ENCODE assay signal across 8 cellular contexts in the genomic region with DNA sequence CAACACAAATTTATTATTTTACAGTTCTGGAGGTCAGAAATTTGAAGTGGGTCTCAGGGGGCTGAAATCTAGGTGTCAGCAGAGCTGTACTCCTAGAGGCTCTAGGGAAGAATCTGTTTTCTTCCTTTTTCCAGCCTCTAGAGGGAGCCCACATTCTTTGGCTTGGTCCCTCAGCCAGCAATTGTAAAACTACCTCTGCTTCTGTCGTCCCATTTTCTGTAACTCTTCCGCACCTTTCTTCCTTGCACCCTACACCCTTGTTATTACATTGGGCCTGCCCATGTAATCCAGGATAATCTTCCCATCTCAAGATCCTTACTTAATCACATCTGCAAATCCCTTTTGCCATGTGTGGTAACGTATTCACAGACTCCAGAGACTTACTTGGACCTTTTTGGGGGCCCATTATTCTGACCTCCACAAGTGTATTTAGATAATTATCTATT. TPM values are rescaled to one million over a fixed set of nuclear protein-coding genes. Genes with fewer than 3 reads are reported as not detected.
A peak's percentile ranks its signal among the peaks of the same experiment; 100 is the strongest.
DNase-seq lines count a peak whose midpoint lies in the region; ATAC-seq and TF ChIP-seq lines count a peak whose summit lies in the region.

No MANE protein-coding gene starts in this region.

- H3K27me3 ChIP-seq in aorta (ENCODE audit: control insufficient read depth in 1 of 2, insufficient read depth in 2 of 2, low read length in 1 of 2) = no peaks in the 10 kb centered on the region

- no peak overlapping the region for H3K4me3 ChIP-seq in HEK293 (ENCODE audit: low read depth, low read length)
- H3K4me3 ChIP-seq in aorta (ENCODE audit: low read length in 2 of 2) = no peak overlapping the region

- no peak overlapping the region for H3K4me3 Mint-ChIP-seq in activated CD4-positive, alpha-beta T cell treated with anti-CD3 and anti-CD28 coated beads, Interleukin-2, amount 10 ng/mL, durations not matched to agents 7 days and 5 days
- no peak overlapping the region for H3K4me3 Mint-ChIP-seq in natural killer cell treated with Interleukin-12 subunit alpha and Interleukin-12 subunit beta and Interleukin-15 and Interleukin-18, amount 100 ng/mL, for 72 hours

- TF ChIP-seq CTCF in HEK293 (tag by site-specific recombination; IDR thresholded peaks at IDR 0.05) = peak; percentile 85

- peaks cover 5% of the 10 kb centered on the region for H3K4me1 Mint-ChIP-seq in activated CD4-positive, alpha-beta T cell treated with anti-CD3 and anti-CD28 coated beads, Interleukin-2, amount 10 ng/mL, durations not matched to agents 7 days and 5 days
- no peaks in the 10 kb centered on the region for H3K4me1 Mint-ChIP-seq in natural killer cell treated with Interleukin-12 subunit alpha and Interleukin-12 subunit beta and Interleukin-15 and Interleukin-18, amount 100 ng/mL, for 72 hours (ENCODE audit: low read depth in 2 of 2)

- H3K4me1 ChIP-seq in HEK293 (ENCODE audit: control insufficient read depth, insufficient read depth, low read length) (peaks cover 8% of the 10 kb centered on the region; the same call in 1 of the 2 replicates), aorta (ENCODE audit: control insufficient read depth in 1 of 2, insufficient read depth in 2 of 2, low read length in 2 of 2) (no peaks in the 10 kb centered on the region)

- DNase-seq in CD1c-positive myeloid dendritic cell (ENCODE audit: extremely low spot score) (peak; percentile 81), NCI-H526 treated with DMSO at 0.1 percent for 48 hours (lab: John Stamatoyannopoulos, UW) (peak; percentile 70), fibroblast of gingiva (ENCODE audit: low read depth) (peak; percentile 44), aorta (no peak)
- DNase-seq in activated CD4-positive, alpha-beta T cell treated with anti-CD3 and anti-CD28 coated beads, Interleukin-2, amount 10 ng/mL, durations not matched to agents 7 days and 5 days = peak; percentile 62
- no peak for DNase-seq in natural killer cell treated with Interleukin-12 subunit alpha and Interleukin-12 subunit beta and Interleukin-15 and Interleukin-18, amount 100 ng/mL, for 72 hours (ENCODE audit: low spot score)

- H3K27ac Mint-ChIP-seq in activated CD4-positive, alpha-beta T cell treated with anti-CD3 and anti-CD28 coated beads, Interleukin-2, amount 10 ng/mL, durations not matched to agents 7 days and 5 days = no peak overlapping the region
- no peak overlapping the region for H3K27ac Mint-ChIP-seq in natural killer cell treated with Interleukin-12 subunit alpha and Interleukin-12 subunit beta and Interleukin-15 and Interleukin-18, amount 100 ng/mL, for 72 hours

- H3K27me3 Mint-ChIP-seq in activated CD4-positive, alpha-beta T cell treated with anti-CD3 and anti-CD28 coated beads, Interleukin-2, amount 10 ng/mL, durations not matched to agents 7 days and 5 days = peaks cover 4% of the 10 kb centered on the region
- peaks cover 0 to 9% of the 10 kb centered on the region in 2 donors for H3K27me3 Mint-ChIP-seq in natural killer cell treated with Interleukin-12 subunit alpha and Interleukin-12 subunit beta and Interleukin-15 and Interleukin-18, amount 100 ng/mL, for 72 hours

- POLR2A ChIA-PET in HEK293 (lab: Yijun Ruan, JAX) = interaction anchor here (1.1 kb wide), 1 partner anchor 68 kb away, joined by 4 read pairs; no protein-coding TSS in a partner anchor
- POLR2A ChIA-PET in activated CD4-positive, alpha-beta T cell treated with anti-CD3 and anti-CD28 coated beads, Interleukin-2, amount 10 ng/mL, durations not matched to agents 7 days and 5 days (lab: Charles Lee) = no interaction called here

- no peaks in the 10 kb centered on the region for H3K36me3 Mint-ChIP-seq in activated CD4-positive, alpha-beta T cell treated with anti-CD3 and anti-CD28 coated beads, Interleukin-2, amount 10 ng/mL, durations not matched to agents 7 days and 5 days (ENCODE audit: low read depth)
- no peaks in the 10 kb centered on the region for H3K36me3 Mint-ChIP-seq in natural killer cell treated with Interleukin-12 subunit alpha and Interleukin-12 subunit beta and Interleukin-15 and Interleukin-18, amount 100 ng/mL, for 72 hours

- CTCF ChIA-PET in HEK293 (lab: Yijun Ruan, JAX) = interaction anchor here (0.7 to 14.8 kb wide), 35 partner anchors 9 to 524 kb away, joined by 3 to 301 read pairs (median 5); a partner anchor contains a TSS
- CTCF ChIA-PET in activated CD4-positive, alpha-beta T cell treated with anti-CD3 and anti-CD28 coated beads, Interleukin-2, amount 10 ng/mL, durations not matched to agents 7 days and 5 days (lab: Charles Lee) = interaction anchor here (0.6 to 4.4 kb wide), 11 partner anchors 10 to 101 kb away, joined by 3 to 33 read pairs (median 4); no protein-coding TSS in a partner anchor

- no peaks in the 10 kb centered on the region for H3K36me3 ChIP-seq in HEK293 (ENCODE audit: control insufficient read depth in 2 of 2, insufficient read depth in 1 of 2, low read length in 2 of 2)
- no peaks in the 10 kb centered on the region for H3K36me3 ChIP-seq in aorta (ENCODE audit: control insufficient read depth in 1 of 2, insufficient read depth in 2 of 2, low read length in 1 of 2)

- peak; percentile 73 to 74 for ATAC-seq in natural killer cell treated with Interleukin-12 subunit alpha and Interleukin-12 subunit beta and Interleukin-15 and Interleukin-18, amount 100 ng/mL, for 72 hours
- ATAC-seq in aorta (ENCODE audit: low FRiP score) = peak; percentile 83
- no peak for ATAC-seq in GM19395 (IDR thresholded peaks at IDR 0.05; ENCODE audit: unreplicated experiment)

- no peak overlapping the region for H3K27ac ChIP-seq in HEK293 (ENCODE audit: extremely low read depth, low read depth, low read length)
- no peak overlapping the region for H3K27ac ChIP-seq in aorta (ENCODE audit: low read depth in 1 of 2, low read length in 2 of 2)

- intact Hi-C loops in aorta (cut with DNase I) = loop anchor here (1.0 to 2.0 kb wide), 2 partner anchors 61 to 67 kb away; no protein-coding TSS in a partner anchor

- no peaks in the 10 kb centered on the region for H3K9me3 Mint-ChIP-seq in activated CD4-positive, alpha-beta T cell treated with anti-CD3 and anti-CD28 coated beads, Interleukin-2, amount 10 ng/mL, durations not matched to agents 7 days and 5 days
- H3K9me3 Mint-ChIP-seq in natural killer cell treated with Interleukin-12 subunit alpha and Interleukin-12 subunit beta and Interleukin-15 and Interleukin-18, amount 100 ng/mL, for 72 hours = no peaks in the 10 kb centered on the region

- WGBS in aorta, 2 donors = 23 to 24% methylated on average over 3 of the region's 3 CpGs

- H3K9me3 ChIP-seq in HEK293 (ENCODE audit: control insufficient read depth, insufficient read depth, low read depth, low read length) = no peaks in the 10 kb centered on the region
- H3K9me3 ChIP-seq in aorta (ENCODE audit: control insufficient read depth, low read length) = no peaks in the 10 kb centered on the region

TF ChIP-seq in HEK293, 187 proteins besides CTCF, POLR2A, EP300 and RAD21 (continues in another document):
- TF ChIP-seq, protein P1, sequence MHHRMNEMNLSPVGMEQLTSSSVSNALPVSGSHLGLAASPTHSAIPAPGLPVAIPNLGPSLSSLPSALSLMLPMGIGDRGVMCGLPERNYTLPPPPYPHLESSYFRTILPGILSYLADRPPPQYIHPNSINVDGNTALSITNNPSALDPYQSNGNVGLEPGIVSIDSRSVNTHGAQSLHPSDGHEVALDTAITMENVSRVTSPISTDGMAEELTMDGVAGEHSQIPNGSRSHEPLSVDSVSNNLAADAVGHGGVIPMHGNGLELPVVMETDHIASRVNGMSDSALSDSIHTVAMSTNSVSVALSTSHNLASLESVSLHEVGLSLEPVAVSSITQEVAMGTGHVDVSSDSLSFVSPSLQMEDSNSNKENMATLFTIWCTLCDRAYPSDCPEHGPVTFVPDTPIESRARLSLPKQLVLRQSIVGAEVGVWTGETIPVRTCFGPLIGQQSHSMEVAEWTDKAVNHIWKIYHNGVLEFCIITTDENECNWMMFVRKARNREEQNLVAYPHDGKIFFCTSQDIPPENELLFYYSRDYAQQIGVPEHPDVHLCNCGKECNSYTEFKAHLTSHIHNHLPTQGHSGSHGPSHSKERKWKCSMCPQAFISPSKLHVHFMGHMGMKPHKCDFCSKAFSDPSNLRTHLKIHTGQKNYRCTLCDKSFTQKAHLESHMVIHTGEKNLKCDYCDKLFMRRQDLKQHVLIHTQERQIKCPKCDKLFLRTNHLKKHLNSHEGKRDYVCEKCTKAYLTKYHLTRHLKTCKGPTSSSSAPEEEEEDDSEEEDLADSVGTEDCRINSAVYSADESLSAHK (tag by site-specific recombination; IDR thresholded peaks at IDR 0.05) = no peak
- TF ChIP-seq ZSCAN30 (tag by site-specific recombination; IDR thresholded peaks at IDR 0.05) = 0 out of 2 replicates have a peak, but pooled peaks have one; percentile 32
- no peak for TF ChIP-seq MEIS1 (CRISPR knock-in tag; IDR thresholded peaks at IDR 0.05; ENCODE audit: borderline replicate concordance)
- no peak for TF ChIP-seq ZBTB8A (tag by site-specific recombination; IDR thresholded peaks at IDR 0.05)
- TF ChIP-seq ZNF266 (tag by site-specific recombination; IDR thresholded peaks at IDR 0.05; ENCODE audit: low read depth) = no peak
- no peak for TF ChIP-seq EGR2 (tag by site-specific recombination; IDR thresholded peaks at IDR 0.05; ENCODE audit: low read depth)
- TF ChIP-seq ZNF121 (tag by site-specific recombination; IDR thresholded peaks at IDR 0.05) = no peak

RNA-seq across cellular contexts. Expression of a gene that starts 24.8 kb away (rescaled TPM):
- total RNA-seq in activated CD4-positive, alpha-beta T cell treated with anti-CD3 and anti-CD28 coated beads, Interleukin-2, amount 10 ng/mL, durations not matched to agents 7 days and 5 days = 10 to 100 TPM; 33.5 to 34.0 TPM
- total RNA-seq in natural killer cell treated with Interleukin-12 subunit alpha and Interleukin-12 subunit beta and Interleukin-15 and Interleukin-18, amount 100 ng/mL, for 72 hours = 10 to 100 TPM; 17.0 to 19.6 TPM
- total RNA-seq in aorta = 10 to 100 TPM; 11.8 to 17.5 TPM
- polyA plus RNA-seq in aorta = 10 to 100 TPM in 1 of 2 donors, 1 to 10 TPM in 1; 3.8 to 12.3 TPM

RNA-seq across cellular contexts. Expression of a gene that starts 59.6 kb away (rescaled TPM):
- 100 to 1,000 TPM; 561 to 662 TPM for total RNA-seq in activated CD4-positive, alpha-beta T cell treated with anti-CD3 and anti-CD28 coated beads, Interleukin-2, amount 10 ng/mL, durations not matched to agents 7 days and 5 days
- total RNA-seq in natural killer cell treated with Interleukin-12 subunit alpha and Interleukin-12 subunit beta and Interleukin-15 and Interleukin-18, amount 100 ng/mL, for 72 hours = 100 to 1,000 TPM; 152 to 263 TPM
- total RNA-seq in aorta = 100 to 1,000 TPM; 188 to 386 TPM
- polyA plus RNA-seq in aorta = 100 to 1,000 TPM; 244 to 417 TPM

Comparison
In these comparisons a context has a peak if more than half of its experiments do, and no peak if none do; other contexts are left out.
1. DNase-seq: peak in CD1c-positive myeloid dendritic cell (single experiment), NCI-H526 treated with DMSO at 0.1 percent for 48 hours (single experiment), activated CD4-positive, alpha-beta T cell treated with anti-CD3 and anti-CD28 coated beads, Interleukin-2, amount 10 ng/mL, durations not matched to agents 7 days and 5 days (single experiment) and fibroblast of gingiva (single experiment); none in natural killer cell treated with Interleukin-12 subunit alpha and Interleukin-12 subunit beta and Interleukin-15 and Interleukin-18, amount 100 ng/mL, for 72 hours (single experiment) and aorta (0 of 2).